Comparison of ENCODE assay signal across 17 cellular contexts in genomic region chr7:116902811-116903210, GRCh38.
"Had no signal": no experiment of that assay in that cellular context is flagged by ENCODE, and none has a peak within 500 bp of the region (broad histone marks: within the 10 kb centered on the region; RNA-seq: fewer than 3 reads in every experiment).

No MANE protein-coding gene starts in this region.

- H3K4me3 ChIP-seq: colonic mucosa, heart right ventricle, ovary, thyroid gland, upper lobe of left lung, vagina had no signal

- DNase-seq: colonic mucosa; dermis blood vessel endothelial cell; endodermal cell; heart right ventricle; hypothalamus; kidney glomerular epithelial cell; mammary epithelial cell; naive thymus-derived CD8-positive, alpha-beta T cell; nucleus accumbens; ovary; right cardiac atrium; small intestine; stimulated activated CD4-positive, alpha-beta T cell treated with anti-CD3 and anti-CD28 coated beads, Interleukin-12 subunit alpha, Interleukin-12 subunit beta, amount 100 ng/mL, for 4 hours; stimulated activated naive CD4-positive, alpha-beta T cell treated with Interleukin-2 at 50 U/mL for 16 hours; thyroid gland; upper lobe of left lung had no signal

- H3K4me1 ChIP-seq: colonic mucosa, thyroid gland, vagina had no signal

- H3K27me3 ChIP-seq: colonic mucosa, heart right ventricle, ovary, thyroid gland, upper lobe of left lung, vagina had no signal

- H3K9me3 ChIP-seq: colonic mucosa, ovary, thyroid gland, upper lobe of left lung, vagina had no signal

- H3K27ac ChIP-seq: colonic mucosa, heart right ventricle, ovary, thyroid gland, upper lobe of left lung, vagina had no signal

- H3K36me3 ChIP-seq: colonic mucosa, ovary, thyroid gland had no signal
